ENCODE assay signal across 8 cellular contexts in genomic region chr1:8025061-8025670, GRCh38. TPM values are rescaled to one million over a fixed set of nuclear protein-coding genes. Genes with fewer than 3 reads are reported as not detected.
DNase-seq lines count a peak whose midpoint lies in the region; ATAC-seq and TF ChIP-seq lines count a peak whose summit lies in the region.

No MANE protein-coding gene starts in this region.

- H3K9me3 ChIP-seq in heart left ventricle (no peaks in the 10 kb centered on the region), thoracic aorta (no peaks in the 10 kb centered on the region)

- H3K27ac ChIP-seq in heart left ventricle = peak overlapping the region in 11 of 12 donors; percentile 71 to 96 (median 89)
- peak overlapping the region; percentile 96 to 98 for H3K27ac ChIP-seq in thoracic aorta

- H3K4me1 ChIP-seq in heart left ventricle = peaks cover 0 to 50% (median 31%) of the 10 kb centered on the region in 12 donors
- peaks cover 13 to 72% of the 10 kb centered on the region in 2 donors for H3K4me1 ChIP-seq in thoracic aorta (ENCODE audit: control insufficient read depth in 1 of 2, low read depth in 2 of 2)

- intact Hi-C loops in heart left ventricle (cut with DNase I) = loop anchor here in 5 of 10 donors (1.0 to 10.0 kb wide), 6 partner anchors 43 to 420 kb away; partner anchors contain the start of gene SLC45A1 (in 1 of the 5)
- intact Hi-C loops in cardiac septum (cut with DNase I) = loop anchor here (5.0 kb wide), 1 partner anchor 397 kb away; no protein-coding TSS in a partner anchor
- intact Hi-C loops in left colon (cut with DNase I, micrococcal nuclease) = no loop called here

- in situ Hi-C loops in astrocyte of the cerebellum (cut with HindIII; ENCODE audit: low sequenced_read_pairs) = no loop called here

- no peak for DNase-seq in heart left ventricle
- DNase-seq in cardiac septum (ENCODE audit: low spot score) = no peak
- DNase-seq in astrocyte of the cerebellum (ENCODE audit: low read depth) = no peak
- DNase-seq in left colon = peak in 1 of 2 donors; percentile 28
- no peak for DNase-seq in thoracic aorta (ENCODE audit: low spot score)
- no peak for DNase-seq in NCI-H2081 treated with DMSO at 0.1 percent for 48 hours (lab: John Stamatoyannopoulos, UW)
- no peak for DNase-seq in LoVo (ENCODE audit: low spot score)
- DNase-seq in cerebellar cortex (ENCODE audit: low spot score) = no peak

- H3K36me3 ChIP-seq in heart left ventricle = no peaks in the 10 kb centered on the region
- no peaks in the 10 kb centered on the region for H3K36me3 ChIP-seq in thoracic aorta

- peaks cover 0 to 17% (median 0%) of the 10 kb centered on the region in 9 donors for H3K27me3 ChIP-seq in heart left ventricle
- no peaks in the 10 kb centered on the region for H3K27me3 ChIP-seq in thoracic aorta (replicated peaks; ENCODE audit: insufficient read depth)

- TF ChIP-seq POLR2A in heart left ventricle (IDR thresholded peaks at IDR 0.05) = no peak

- no peak for ATAC-seq in heart left ventricle
- peak; percentile 10 for ATAC-seq in left colon
- no peak for ATAC-seq in thoracic aorta (ENCODE audit: insufficient number of reproducible peaks, low FRiP score, low read depth)

- no peak for TF ChIP-seq CTCF in heart left ventricle (IDR thresholded peaks at IDR 0.05)
- no peak for TF ChIP-seq CTCF in astrocyte of the cerebellum (IDR thresholded peaks at IDR 0.05; ENCODE audit: low read depth, low read length, missing control alignments)
- no peak for TF ChIP-seq CTCF in thoracic aorta (IDR thresholded peaks at IDR 0.05)

- H3K4me3 ChIP-seq in heart left ventricle (peak overlapping the region; percentile 66 to 95 (median 86)), astrocyte of the cerebellum (ENCODE audit: low read depth, low read length) (peak overlapping the region; percentile 92), thoracic aorta (peak overlapping the region; percentile 86)

- 4 to 11% (median 7%) methylated on average over 19 of the region's 19 CpGs for WGBS in heart left ventricle, 4 donors

RNA-seq across cellular contexts. Expression of gene ERRFI1, which starts 0.9 kb away (rescaled TPM):
- total RNA-seq in heart left ventricle = 10 to 100 TPM in 5 of 9 donors, 1 to 10 TPM in 4; 6.2 to 16.1 (median 12.0) TPM
- polyA plus RNA-seq in heart left ventricle = 10 to 100 TPM in 1 of 2 donors, 1 to 10 TPM in 1; 3.8 to 26.0 TPM
- 8.2 TPM for total RNA-seq in cardiac septum
- 10 to 100 TPM; 37.2 to 57.8 TPM for total RNA-seq in left colon
- 100 to 1,000 TPM; 101 to 158 TPM for total RNA-seq in thoracic aorta
